Comparison of ENCODE assay signal across 11 cellular contexts in genomic region chrX:75038925-75039324, GRCh38.
DNase-seq lines count a peak whose midpoint lies in the region; ATAC-seq, FAIRE-seq and TF ChIP-seq lines count a peak whose summit lies in the region.
"Had no signal": no experiment of that assay in that cellular context is flagged by ENCODE, and none has a peak within 500 bp of the region (broad histone marks: within the 10 kb centered on the region; RNA-seq: fewer than 3 reads in every experiment).

No MANE protein-coding gene starts in this region.

- H3K79me2 ChIP-seq in HepG2 (ENCODE audit: insufficient read depth, low read length) = no peaks in the 10 kb centered on the region

- in situ Hi-C loops in HAP-1 (cut with MboI; ENCODE audit: low sequenced_read_pairs) (loop anchor here (25.0 kb wide), 1 partner anchor 573 kb away; no protein-coding TSS in a partner anchor), HepG2 (cut with HindIII; ENCODE audit: extremely low pct_ligation_motif_present, low pct_unique_long_range_greater_than_20kb) (loop anchor here (25.0 kb wide), 1 partner anchor 573 kb away; no protein-coding TSS in a partner anchor)

- no peak for TF ChIP-seq CTCF in WTC11 (IDR thresholded peaks at IDR 0.05)
- peak; percentile 66 for TF ChIP-seq CTCF in HepG2 (CRISPR knock-in tag; IDR thresholded peaks at IDR 0.05)

- H4K20me1 ChIP-seq in HepG2 (ENCODE audit: insufficient read depth, low read length) = no peaks in the 10 kb centered on the region

- no peaks in the 10 kb centered on the region for H3K9me3 ChIP-seq in HAP-1
- no peaks in the 10 kb centered on the region for H3K9me3 ChIP-seq in HepG2 (ENCODE audit: low read length)

- H3K4me1 ChIP-seq in HAP-1 (no peaks in the 10 kb centered on the region), HepG2 (ENCODE audit: insufficient read depth, low read length) (no peaks in the 10 kb centered on the region)

- TF ChIP-seq POLR2A in HepG2 (IDR thresholded peaks at IDR 0.05; ENCODE audit: insufficient read depth in 1 of 2, low read depth in 2 of 2, low read length in 2 of 2) = no peak

- H3K27ac ChIP-seq in HepG2 (ENCODE audit: extremely low read length, insufficient read depth, low read length) = no peak overlapping the region

- H3K36me3 Mint-ChIP-seq in WTC11 = peaks cover 51% of the 10 kb centered on the region

- POLR2A ChIA-PET in WTC11 (lab: Charles Lee) = no interaction called here
- POLR2A ChIA-PET in HepG2 (lab: Yijun Ruan, JAX) = no interaction called here

- H3K36me3 ChIP-seq in HAP-1 (replicated peaks) = no peaks in the 10 kb centered on the region
- no peaks in the 10 kb centered on the region for H3K36me3 ChIP-seq in HepG2 (replicated peaks in 1 of 2; ENCODE audit: control insufficient read depth in 1 of 2, insufficient read depth in 2 of 2, low read length in 2 of 2)

- peaks cover 58% of the 10 kb centered on the region for H3K9me3 Mint-ChIP-seq in WTC11

- TF ChIP-seq EP300 in HepG2 (IDR thresholded peaks at IDR 0.05; ENCODE audit: low read depth in 2 of 2, low read length in 2 of 2) (no peak), HepG2 (CRISPR knock-in tag; IDR thresholded peaks at IDR 0.05; ENCODE audit: borderline replicate concordance) (no peak)

- H2AFZ ChIP-seq in HepG2 (ENCODE audit: low read length) = no peak overlapping the region

- no peak for TF ChIP-seq RAD21 in HepG2 (CRISPR knock-in tag; IDR thresholded peaks at IDR 0.05)

- H3K27ac Mint-ChIP-seq in WTC11 = no peak overlapping the region
- H3K27ac Mint-ChIP-seq: B cell had no signal

- no peaks in the 10 kb centered on the region for H3K4me1 Mint-ChIP-seq in WTC11
- H3K4me1 Mint-ChIP-seq: B cell had no signal

- H3K4me3 Mint-ChIP-seq in WTC11 = no peak overlapping the region
- H3K4me3 Mint-ChIP-seq: B cell had no signal

- intact Hi-C loops in HepG2 (cut with micrococcal nuclease; ENCODE audit: unreplicated experiment) = loop anchor here (5.0 kb wide), 1 partner anchor 563 kb away; no protein-coding TSS in a partner anchor

- H3K4me3 ChIP-seq in HAP-1 (no peak overlapping the region), HepG2 (replicated peaks in 1 of 3; ENCODE audit: insufficient read depth in 1 of 3, low read depth in 2 of 3, low read length in 3 of 3) (no peak overlapping the region)

- ATAC-seq in WTC11 = peak; percentile 55
- peak; percentile 71 for ATAC-seq in HepG2
- no peak for ATAC-seq in HG03175 (IDR thresholded peaks at IDR 0.05; ENCODE audit: unreplicated experiment)
- ATAC-seq in HG03159 (IDR thresholded peaks at IDR 0.05; ENCODE audit: unreplicated experiment) = no peak

- no TSS peak for BruUV-seq in HepG2 (replicated peaks; lab: Mats Ljungman, UMichigan)

- CTCF ChIA-PET in WTC11 (lab: Charles Lee) (no interaction called here), HepG2 (lab: Yijun Ruan, JAX; ENCODE audit: low intra/inter-chr PET ratio, low total read pairs) (no interaction called here)

- DNase-seq in NCI-H345 (lab: John Stamatoyannopoulos, UW) = peak; percentile 3
- DNase-seq in NCI-H345 treated with DMSO at 0.1 percent for 48 hours (lab: John Stamatoyannopoulos, UW; ENCODE audit: unreplicated experiment) = no peak
- peak; percentile 43 to 63 for DNase-seq in HAP-1 (ENCODE audit: low spot score in 2 of 2)
- DNase-seq in WTC11 (ENCODE audit: low spot score) = peak; percentile 11
- DNase-seq in HepG2 (ENCODE audit: low spot score) = peak; percentile 10
- DNase-seq in NK-92 (lab: John Stamatoyannopoulos, UW; ENCODE audit: unreplicated experiment) = no peak
- DNase-seq: activated T-cell treated with anti-CD3 and anti-CD28 coated beads, Interleukin-2, amount 50 U/mL, for 48 hours; NCI-H2029 treated with DMSO at 0.1 percent for 48 hours had no signal

- no peak for FAIRE-seq in HepG2 (lab: Jason Lieb, UNC)

- H3K27me3 ChIP-seq in HAP-1 (ENCODE audit: low read depth) = no peaks in the 10 kb centered on the region
- no peaks in the 10 kb centered on the region for H3K27me3 ChIP-seq in HepG2 (ENCODE audit: control insufficient read depth in 1 of 2, insufficient read depth in 2 of 2, low read length in 2 of 2)

- WGBS in HepG2 (ENCODE audit: low lambda C conversion rate) = no CpG with 5 or more reads among the region's 1 CpG

- H3K4me2 ChIP-seq in HepG2 (ENCODE audit: low read depth, low read length) = no peak overlapping the region

- peaks cover 15% of the 10 kb centered on the region for H3K27me3 Mint-ChIP-seq in WTC11 (ENCODE audit: low read depth)
- H3K27me3 Mint-ChIP-seq: B cell had no signal

- H3K9ac ChIP-seq in HepG2 (ENCODE audit: insufficient read depth, low read depth, low read length) = no peak overlapping the region

TF ChIP-seq in WTC11, 78 proteins besides CTCF, POLR2A, EP300 and RAD21:
- TF ChIP-seq MYBL2 (CRISPR knock-in tag; IDR thresholded peaks at IDR 0.05) = no peak
- no peak for TF ChIP-seq ELF4 (CRISPR knock-in tag; IDR thresholded peaks at IDR 0.05; ENCODE audit: low read depth)
- TF ChIP-seq JUN (CRISPR knock-in tag; IDR thresholded peaks at IDR 0.05) = no peak
- no peak for TF ChIP-seq AFF4 (CRISPR knock-in tag; IDR thresholded peaks at IDR 0.05; ENCODE audit: borderline replicate concordance)

TF ChIP-seq in HepG2, 621 proteins besides CTCF, POLR2A, EP300 and RAD21:
- TF ChIP-seq ZNF317 (CRISPR knock-in tag; IDR thresholded peaks at IDR 0.05) = no peak
- TF ChIP-seq STAG1 (CRISPR knock-in tag; IDR thresholded peaks at IDR 0.05) = peak; percentile 71
- TF ChIP-seq GMEB1 (CRISPR knock-in tag; IDR thresholded peaks at IDR 0.05; ENCODE audit: borderline replicate concordance) = no peak

Comparison
In these comparisons a context has a peak if more than half of its experiments do, and no peak if none do; other contexts are left out.
1. DNase-seq: peak in NCI-H345 (single experiment), HAP-1 (2 of 2), WTC11 (single experiment) and HepG2 (single experiment); none in NCI-H345 treated with DMSO at 0.1 percent for 48 hours (single experiment) and NK-92 (single experiment).
2. ATAC-seq: peak in WTC11 (single experiment) and HepG2 (single experiment); none in HG03175 (single experiment) and HG03159 (single experiment).